ENCODE assay signal across 15 cellular contexts in genomic region chr12:31662176-31662849, GRCh38.
"Had no signal": no experiment of that assay in that cellular context is flagged by ENCODE, and none has a peak within 500 bp of the region (broad histone marks: within the 10 kb centered on the region; RNA-seq: fewer than 3 reads in every experiment).

No MANE protein-coding gene starts in this region.

- H3K36me3 ChIP-seq: ovary, thyroid gland had no signal

- H3K27me3 ChIP-seq: ascending aorta, heart left ventricle, ovary, thyroid gland had no signal

- H3K27ac ChIP-seq: heart left ventricle, ovary, thyroid gland had no signal

- H3K4me3 ChIP-seq: ascending aorta, heart left ventricle, mucosa of descending colon, ovary, thyroid gland had no signal

- ATAC-seq: heart left ventricle, left lobe of liver, mucosa of descending colon had no signal

- H3K27me3 Mint-ChIP-seq: activated CD4-positive, alpha-beta memory T cell treated with anti-CD3 and anti-CD28 coated beads for 36 hours had no signal

- DNase-seq: activated CD4-positive, alpha-beta memory T cell treated with anti-CD3 and anti-CD28 coated beads for 36 hours; activated CD4-positive, CD25-positive, alpha-beta regulatory T cell treated with anti-CD3 and anti-CD28 coated beads, Interleukin-2, amount 50 U/mL, for 72 hours; activated gamma-delta T cell treated with Interleukin-2 at 50 U/mL for 16 hours; activated T-cell treated with anti-CD3 and anti-CD28 coated beads, Interleukin-2, amount 50 U/mL, for 48 hours; effector CD4-positive, alpha-beta T cell; foreskin melanocyte; heart left ventricle; mammary epithelial cell; mucosa of descending colon; ovary; stimulated activated CD4-positive, alpha-beta T cell treated with anti-CD3 and anti-CD28 coated beads, Interleukin-4, amount 100 ng/mL, for 1 hour; SW 1271; thyroid gland had no signal

- H3K9me3 ChIP-seq: ascending aorta, heart left ventricle, ovary, thyroid gland had no signal

- H3K27ac Mint-ChIP-seq: activated CD4-positive, alpha-beta memory T cell treated with anti-CD3 and anti-CD28 coated beads for 36 hours had no signal
